ENCODE assay signal across 1 cellular context in genomic region chr20:32558526-32558925, GRCh38.
A peak's percentile ranks its signal among the peaks of the same experiment; 100 is the strongest.
TF ChIP-seq lines count a peak whose summit lies in the region.

No MANE protein-coding gene starts in this region.

TF ChIP-seq in HEK293, 187 proteins besides CTCF, POLR2A, EP300 and RAD21:
- no peak for TF ChIP-seq ZNF621 (tag by site-specific recombination; IDR thresholded peaks at IDR 0.05)
- TF ChIP-seq ZBTB11 (tag by site-specific recombination; conservative IDR thresholded peaks at IDR 0.05; ENCODE audit: low read depth), result no peak
- peak; percentile 63 for TF ChIP-seq ZNF600 (tag by site-specific recombination; IDR thresholded peaks at IDR 0.05)
